ENCODE assay signal across 15 cellular contexts in genomic region chr16:2121853-2122252, GRCh38. TPM values are rescaled to one million over a fixed set of nuclear protein-coding genes. Genes with fewer than 3 reads are reported as not detected.
DNase-seq lines count a peak whose midpoint lies in the region; ATAC-seq and TF ChIP-seq lines count a peak whose summit lies in the region.
"Had no signal": no experiment of that assay in that cellular context is flagged by ENCODE, and none has a peak within 500 bp of the region (broad histone marks: within the 10 kb centered on the region; RNA-seq: fewer than 3 reads in every experiment).

No MANE protein-coding gene starts in this region.

- TF ChIP-seq POLR2A in stomach (IDR thresholded peaks at IDR 0.05) = no peak

- no peaks in the 10 kb centered on the region for H3K36me3 Mint-ChIP-seq in HFFc6 (ENCODE audit: low read depth)
- H3K36me3 Mint-ChIP-seq in chondrocyte (ENCODE audit: low read depth) = no peaks in the 10 kb centered on the region
- no peaks in the 10 kb centered on the region for H3K36me3 Mint-ChIP-seq in activated CD8-positive, alpha-beta T cell treated with anti-CD3 and anti-CD28 coated beads for 36 hours (ENCODE audit: low read depth)
- H3K36me3 Mint-ChIP-seq: natural killer cell treated with Interleukin-12 subunit alpha and Interleukin-12 subunit beta and Interleukin-15 and Interleukin-18, amount 100 ng/mL, for 72 hours; T-cell had no signal

- POLR2A ChIA-PET in activated CD8-positive, alpha-beta T cell treated with anti-CD3 and anti-CD28 coated beads for 36 hours (lab: Charles Lee) = no interaction called here

- peak overlapping the region in 4 of 5 donors; percentile 46 to 96 (median 93) for H3K27ac ChIP-seq in stomach
- H3K27ac ChIP-seq in upper lobe of right lung = no peak overlapping the region
- H3K27ac ChIP-seq: BLaER1 had no signal

- no peaks in the 10 kb centered on the region for H3K9me3 ChIP-seq in stomach
- no peaks in the 10 kb centered on the region for H3K9me3 ChIP-seq in upper lobe of right lung
- H3K9me3 ChIP-seq: BLaER1 had no signal

- H3K9me3 Mint-ChIP-seq in HFFc6 = no peaks in the 10 kb centered on the region
- H3K9me3 Mint-ChIP-seq in chondrocyte (ENCODE audit: low read depth) = no peaks in the 10 kb centered on the region
- no peaks in the 10 kb centered on the region for H3K9me3 Mint-ChIP-seq in activated CD8-positive, alpha-beta T cell treated with anti-CD3 and anti-CD28 coated beads for 36 hours
- H3K9me3 Mint-ChIP-seq: activated CD4-positive, alpha-beta T cell treated with anti-CD3 and anti-CD28 coated beads, Interleukin-2, amount 10 ng/mL, durations not matched to agents 7 days and 5 days; natural killer cell treated with Interleukin-12 subunit alpha and Interleukin-12 subunit beta and Interleukin-15 and Interleukin-18, amount 100 ng/mL, for 72 hours; T-cell had no signal

- 52 to 70% (median 65%) methylated on average over 11 to 19 of the region's 19 CpGs for WGBS in stomach, 5 donors

- H3K27me3 ChIP-seq in stomach = no peaks in the 10 kb centered on the region
- no peaks in the 10 kb centered on the region for H3K27me3 ChIP-seq in upper lobe of right lung
- H3K27me3 ChIP-seq: BLaER1 had no signal

- no peak for DNase-seq in HFFc6
- no peak for DNase-seq in chondrocyte (ENCODE audit: low spot score)
- no peak for DNase-seq in left colon
- DNase-seq in stomach = no peak
- DNase-seq in upper lobe of right lung = no peak
- DNase-seq in NCI-H1105 (lab: John Stamatoyannopoulos, UW) = no peak
- no peak for DNase-seq in activated CD8-positive, alpha-beta T cell treated with anti-CD3 and anti-CD28 coated beads for 36 hours
- DNase-seq: activated CD4-positive, alpha-beta T cell treated with anti-CD3 and anti-CD28 coated beads, Interleukin-2, amount 10 ng/mL, durations not matched to agents 7 days and 5 days; activated effector memory CD4-positive, alpha-beta T cell treated with anti-CD3 and anti-CD28 coated beads, Interleukin-2, amount 50 U/mL, for 16 hours; central memory CD4-positive, alpha-beta T cell; NCI-H1930 had no signal

- TF ChIP-seq CTCF in HFFc6 (IDR thresholded peaks at IDR 0.05) = no peak
- no peak for TF ChIP-seq CTCF in chondrocyte (IDR thresholded peaks at IDR 0.05)
- no peak for TF ChIP-seq CTCF in stomach (IDR thresholded peaks at IDR 0.05)
- no peak for TF ChIP-seq CTCF in upper lobe of right lung (IDR thresholded peaks at IDR 0.05)
- no peak for TF ChIP-seq CTCF in activated CD8-positive, alpha-beta T cell treated with anti-CD3 and anti-CD28 coated beads for 36 hours (IDR thresholded peaks at IDR 0.05)

- peaks cover 0 to 6% (median 0%) of the 10 kb centered on the region in 4 donors for H3K36me3 ChIP-seq in stomach
- no peaks in the 10 kb centered on the region for H3K36me3 ChIP-seq in upper lobe of right lung

- H3K27me3 Mint-ChIP-seq in HFFc6 (ENCODE audit: insufficient read depth) (no peaks in the 10 kb centered on the region; the same call in 1 of the 2 replicates), chondrocyte (ENCODE audit: low read depth) (no peaks in the 10 kb centered on the region)
- H3K27me3 Mint-ChIP-seq in activated CD8-positive, alpha-beta T cell treated with anti-CD3 and anti-CD28 coated beads for 36 hours = no peaks in the 10 kb centered on the region
- H3K27me3 Mint-ChIP-seq: activated CD4-positive, alpha-beta T cell treated with anti-CD3 and anti-CD28 coated beads, Interleukin-2, amount 10 ng/mL, durations not matched to agents 7 days and 5 days; natural killer cell treated with Interleukin-12 subunit alpha and Interleukin-12 subunit beta and Interleukin-15 and Interleukin-18, amount 100 ng/mL, for 72 hours; T-cell had no signal

- H3K27ac Mint-ChIP-seq in HFFc6 (peak overlapping the region; percentile 67), chondrocyte (ENCODE audit: unreplicated experiment) (peak overlapping the region; percentile 59)
- H3K27ac Mint-ChIP-seq in activated CD8-positive, alpha-beta T cell treated with anti-CD3 and anti-CD28 coated beads for 36 hours = no peak overlapping the region
- H3K27ac Mint-ChIP-seq: activated CD4-positive, alpha-beta T cell treated with anti-CD3 and anti-CD28 coated beads, Interleukin-2, amount 10 ng/mL, durations not matched to agents 7 days and 5 days; natural killer cell treated with Interleukin-12 subunit alpha and Interleukin-12 subunit beta and Interleukin-15 and Interleukin-18, amount 100 ng/mL, for 72 hours had no signal

- H3K4me1 Mint-ChIP-seq in HFFc6 (ENCODE audit: low read depth) (peaks cover 37% of the 10 kb centered on the region), chondrocyte (ENCODE audit: low read depth) (peaks cover 35% of the 10 kb centered on the region)
- peaks cover 9% of the 10 kb centered on the region for H3K4me1 Mint-ChIP-seq in activated CD8-positive, alpha-beta T cell treated with anti-CD3 and anti-CD28 coated beads for 36 hours (ENCODE audit: low read depth)

- H3K4me1 ChIP-seq in stomach (peaks cover 37 to 85% (median 62%) of the 10 kb centered on the region in 4 donors), upper lobe of right lung (peaks cover 25% of the 10 kb centered on the region)

- H3K4me3 Mint-ChIP-seq in HFFc6 (peak overlapping the region; percentile 7; the same call in 1 of the 2 replicates), chondrocyte (ENCODE audit: unreplicated experiment) (no peak overlapping the region)
- H3K4me3 Mint-ChIP-seq in activated CD8-positive, alpha-beta T cell treated with anti-CD3 and anti-CD28 coated beads for 36 hours = no peak overlapping the region
- H3K4me3 Mint-ChIP-seq: activated CD4-positive, alpha-beta T cell treated with anti-CD3 and anti-CD28 coated beads, Interleukin-2, amount 10 ng/mL, durations not matched to agents 7 days and 5 days; natural killer cell treated with Interleukin-12 subunit alpha and Interleukin-12 subunit beta and Interleukin-15 and Interleukin-18, amount 100 ng/mL, for 72 hours; T-cell had no signal

- intact Hi-C loops in left colon (cut with DNase I, micrococcal nuclease) (no loop called here), stomach (cut with DNase I; ENCODE audit: low total_unique reads) (no loop called here), upper lobe of right lung (cut with DNase I) (no loop called here)
- intact Hi-C loops in activated CD8-positive, alpha-beta T cell treated with anti-CD3 and anti-CD28 coated beads for 36 hours (cut with micrococcal nuclease) = no loop called here

- CTCF ChIA-PET in activated CD8-positive, alpha-beta T cell treated with anti-CD3 and anti-CD28 coated beads for 36 hours (lab: Charles Lee) = interaction anchor here (1.0 to 1.7 kb wide), 3 partner anchors 19 to 99 kb away, joined by 3 to 5 read pairs (median 3); no protein-coding TSS in a partner anchor

- no peak for TF ChIP-seq EP300 in stomach (IDR thresholded peaks at IDR 0.05)

- ATAC-seq in left colon = peak; percentile 2
- no peak for ATAC-seq in upper lobe of right lung
- no peak for ATAC-seq in HG03520 (IDR thresholded peaks at IDR 0.05; ENCODE audit: unreplicated experiment)
- no peak for ATAC-seq in activated CD8-positive, alpha-beta T cell treated with anti-CD3 and anti-CD28 coated beads for 36 hours

- H3K4me3 ChIP-seq in stomach (peak overlapping the region in 2 of 4 donors; percentile 14 to 35), upper lobe of right lung (no peak overlapping the region)
- H3K4me3 ChIP-seq: BLaER1 had no signal

RNA-seq across cellular contexts. Expression of gene PKD1, which starts 13.8 kb away (rescaled TPM):
- 100 to 1,000 TPM in 1 of 6 experiments, 10 to 100 TPM in 5; 77.9 to 118 (median 82.5) TPM for total RNA-seq in HFFc6 (2021; fragmentation: NEBNext Ultra II Directional; extraction: Animal tissue kit (Norgen Biotek cat#: 25700))
- total RNA-seq in chondrocyte (131 to 230 TPM (median 216 TPM) in 3 replicates), left colon (10 to 100 TPM; 75.1 to 76.7 TPM), stomach (100 to 1,000 TPM in 3 of 5 donors, 10 to 100 TPM in 2; 88.5 to 776 (median 459) TPM), upper lobe of right lung (84.8 TPM)
- polyA plus RNA-seq in stomach = 10 to 100 TPM; 10.4 to 58.9 (median 22.7) TPM
- 10 to 100 TPM; 74.7 to 85.1 TPM for total RNA-seq in activated CD8-positive, alpha-beta T cell treated with anti-CD3 and anti-CD28 coated beads for 36 hours

RNA-seq across cellular contexts. Expression of gene RAB26, which starts 26.6 kb away (rescaled TPM):
- 1 to 10 TPM in 1 of 6 experiments, under 1 TPM in 5; 0.31 to 1.2 (median 0.65) TPM for total RNA-seq in HFFc6 (2021; fragmentation: NEBNext Ultra II Directional; extraction: Animal tissue kit (Norgen Biotek cat#: 25700))
- total RNA-seq in chondrocyte (0.28 to 1.1 TPM (median 0.80 TPM) in 3 replicates), left colon (10 to 100 TPM; 24.9 to 27.2 TPM), stomach (100 to 1,000 TPM in 1 of 5 donors, 10 to 100 TPM in 1, not detected in 3; 27.2 to 114 TPM), upper lobe of right lung (0.67 TPM)
- 10 to 100 TPM; 15.1 to 63.4 (median 20.3) TPM for polyA plus RNA-seq in stomach
- total RNA-seq in activated CD8-positive, alpha-beta T cell treated with anti-CD3 and anti-CD28 coated beads for 36 hours = under 1 TPM; 0.34 to 0.49 TPM

RNA-seq across cellular contexts. Expression of gene TRAF7, which starts 33.7 kb away (rescaled TPM):
- total RNA-seq in HFFc6 (2021; fragmentation: NEBNext Ultra II Directional; extraction: Animal tissue kit (Norgen Biotek cat#: 25700)) = 10 to 100 TPM; 81.4 to 88.3 (median 85.3) TPM
- total RNA-seq in chondrocyte (62.1 to 71.3 TPM (median 63.4 TPM) in 3 replicates), left colon (10 to 100 TPM; 94.5 to 99.8 TPM), stomach (100 to 1,000 TPM in 1 of 5 donors, 10 to 100 TPM in 4; 20.9 to 204 (median 58.9) TPM), upper lobe of right lung (64.3 TPM)
- 10 to 100 TPM; 27.1 to 39.5 (median 37.3) TPM for polyA plus RNA-seq in stomach
- 10 to 100 TPM; 74.8 to 80.2 TPM for total RNA-seq in activated CD8-positive, alpha-beta T cell treated with anti-CD3 and anti-CD28 coated beads for 36 hours
